9 cellular contexts compared by ENCODE assay signal in the genomic region with DNA sequence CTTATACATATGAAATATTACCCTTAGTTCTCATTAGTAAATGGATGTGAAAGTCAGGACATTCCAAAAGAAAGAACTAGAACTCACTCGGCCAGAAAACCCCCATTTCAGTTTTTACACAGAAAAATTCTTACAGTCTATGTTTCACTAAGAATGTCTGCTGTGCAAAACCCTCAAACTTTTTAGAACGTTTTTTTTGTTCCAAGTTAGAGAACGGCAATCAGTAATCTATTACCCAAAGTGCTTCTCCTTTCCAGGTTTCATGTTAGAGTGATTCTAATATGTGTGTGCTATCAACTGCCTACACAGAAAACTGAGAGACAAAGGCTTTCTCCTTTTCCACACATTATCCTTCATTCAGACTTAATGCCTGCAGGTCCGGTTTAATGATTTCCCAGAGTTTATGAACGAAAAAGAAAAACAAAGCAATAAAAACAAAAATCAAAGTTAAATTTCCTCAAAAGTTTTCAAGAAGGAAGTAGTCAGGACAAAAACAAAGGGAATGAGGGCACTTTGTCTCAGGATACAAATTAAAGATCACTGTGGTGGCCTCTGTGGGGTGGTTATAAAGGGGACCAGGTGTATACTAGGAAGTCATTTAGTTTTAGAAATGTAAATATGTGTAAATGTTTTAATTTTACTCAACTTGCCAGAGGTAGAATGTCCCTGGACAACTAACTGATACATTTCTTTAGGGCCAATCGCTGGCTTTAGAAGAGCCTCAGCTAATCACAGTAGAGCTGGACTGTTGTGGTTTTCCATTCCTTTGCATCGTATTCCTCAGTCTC. TPM values are rescaled to one million over a fixed set of nuclear protein-coding genes. Genes with fewer than 3 reads are reported as not detected.
DNase-seq lines count a peak whose midpoint lies in the region; ATAC-seq and TF ChIP-seq lines count a peak whose summit lies in the region.
"Had no signal": no experiment of that assay in that cellular context is flagged by ENCODE, and none has a peak within 500 bp of the region (broad histone marks: within the 10 kb centered on the region; RNA-seq: fewer than 3 reads in every experiment).

No MANE protein-coding gene starts in this region.

- peaks cover 31% of the 10 kb centered on the region for H3K4me1 Mint-ChIP-seq in activated naive CD4-positive, alpha-beta T cell treated with anti-CD3 and anti-CD28 coated beads for 36 hours (ENCODE audit: low read depth)

- no peak overlapping the region for H3K4me3 Mint-ChIP-seq in activated naive CD4-positive, alpha-beta T cell treated with anti-CD3 and anti-CD28 coated beads for 36 hours
- H3K4me3 Mint-ChIP-seq: activated CD8-positive, alpha-beta T cell treated with anti-CD3 and anti-CD28 coated beads, Interleukin-2, amount 10 ng/mL, durations not matched to agents 7 days and 5 days had no signal

- H3K4me3 ChIP-seq in Peyer's patch (no peak overlapping the region), suprapubic skin (no peak overlapping the region)

- TF ChIP-seq POLR2A in Peyer's patch (IDR thresholded peaks at IDR 0.05) (no peak), suprapubic skin (IDR thresholded peaks at IDR 0.05) (no peak)

- DNase-seq in Peyer's patch, result no peak
- peak; percentile 85 for DNase-seq in renal cortical epithelial cell (ENCODE audit: low read depth)
- no peak for DNase-seq in NCI-H187 (lab: John Stamatoyannopoulos, UW)
- no peak for DNase-seq in germinal center (ENCODE audit: low spot score)
- DNase-seq in suprapubic skin (ENCODE audit: low spot score in 2 of 2), result no peak
- DNase-seq in activated naive CD4-positive, alpha-beta T cell treated with anti-CD3 and anti-CD28 coated beads for 36 hours, result no peak
- DNase-seq: activated CD8-positive, alpha-beta T cell treated with anti-CD3 and anti-CD28 coated beads, Interleukin-2, amount 10 ng/mL, durations not matched to agents 7 days and 5 days had no signal

- H3K9me3 Mint-ChIP-seq in activated naive CD4-positive, alpha-beta T cell treated with anti-CD3 and anti-CD28 coated beads for 36 hours, result no peaks in the 10 kb centered on the region

- 66% methylated on average over 7 of the region's 7 CpGs for WGBS in suprapubic skin

- CTCF ChIA-PET in activated naive CD4-positive, alpha-beta T cell treated with anti-CD3 and anti-CD28 coated beads for 36 hours (lab: Charles Lee), result interaction anchor here (0.7 to 3.8 kb wide), 4 partner anchors 10 to 157 kb away, joined by 3 to 19 read pairs (median 4); a partner anchor contains a TSS

- H3K36me3 Mint-ChIP-seq in activated naive CD4-positive, alpha-beta T cell treated with anti-CD3 and anti-CD28 coated beads for 36 hours (ENCODE audit: low read depth), result no peaks in the 10 kb centered on the region

- H3K36me3 ChIP-seq in Peyer's patch, result no peaks in the 10 kb centered on the region
- H3K36me3 ChIP-seq in suprapubic skin, result no peaks in the 10 kb centered on the region

- intact Hi-C loops in activated naive CD4-positive, alpha-beta T cell treated with anti-CD3 and anti-CD28 coated beads for 36 hours (cut with micrococcal nuclease), result no loop called here

- ATAC-seq in GM19328 (IDR thresholded peaks at IDR 0.05; ENCODE audit: unreplicated experiment) (peak; percentile 44), HG02852 (IDR thresholded peaks at IDR 0.05; ENCODE audit: unreplicated experiment) (peak; percentile 53)
- ATAC-seq: activated CD8-positive, alpha-beta T cell treated with anti-CD3 and anti-CD28 coated beads, Interleukin-2, amount 10 ng/mL, durations not matched to agents 7 days and 5 days had no signal

- no peaks in the 10 kb centered on the region for H3K9me3 ChIP-seq in Peyer's patch
- no peaks in the 10 kb centered on the region for H3K9me3 ChIP-seq in suprapubic skin

- H3K27me3 Mint-ChIP-seq in activated naive CD4-positive, alpha-beta T cell treated with anti-CD3 and anti-CD28 coated beads for 36 hours (ENCODE audit: low read depth), result no peaks in the 10 kb centered on the region

- no peak for TF ChIP-seq CTCF in Peyer's patch (IDR thresholded peaks at IDR 0.05)
- no peak for TF ChIP-seq CTCF in suprapubic skin (IDR thresholded peaks at IDR 0.05)

- TF ChIP-seq EP300 in suprapubic skin (IDR thresholded peaks at IDR 0.05), result no peak

- H3K27ac Mint-ChIP-seq in activated naive CD4-positive, alpha-beta T cell treated with anti-CD3 and anti-CD28 coated beads for 36 hours, result no peak overlapping the region
- H3K27ac Mint-ChIP-seq: activated CD8-positive, alpha-beta T cell treated with anti-CD3 and anti-CD28 coated beads, Interleukin-2, amount 10 ng/mL, durations not matched to agents 7 days and 5 days had no signal

- H3K4me1 ChIP-seq in Peyer's patch, result peaks cover 0 to 11% (median 5%) of the 10 kb centered on the region in 4 donors
- H3K4me1 ChIP-seq in suprapubic skin, result peaks cover 12% of the 10 kb centered on the region

- H3K27ac ChIP-seq in Peyer's patch, result peak overlapping the region; percentile 3 to 60 (median 40)
- no peak overlapping the region for H3K27ac ChIP-seq in suprapubic skin

- H3K27me3 ChIP-seq in Peyer's patch (no peaks in the 10 kb centered on the region), suprapubic skin (no peaks in the 10 kb centered on the region)

RNA-seq across cellular contexts. Expression of a gene that starts 11.4 kb away (rescaled TPM):
- total RNA-seq in Peyer's patch (10 to 100 TPM; 23.1 to 52.8 (median 28.4) TPM), renal cortical epithelial cell (3.6 and 26.0 TPM in 2 replicates), suprapubic skin (10 to 100 TPM; 27.6 to 41.0 (median 32.1) TPM)
- 10 to 100 TPM; 17.5 to 18.1 TPM for total RNA-seq in activated naive CD4-positive, alpha-beta T cell treated with anti-CD3 and anti-CD28 coated beads for 36 hours
